ENCODE assay signal across 8 cellular contexts in genomic region chr15:98896802-98897732, GRCh38.
A peak's percentile ranks its signal among the peaks of the same experiment; 100 is the strongest.
DNase-seq lines count a peak whose midpoint lies in the region; ATAC-seq and TF ChIP-seq lines count a peak whose summit lies in the region.

No MANE protein-coding gene starts in this region.

- H3K4me3 ChIP-seq in GM23248 (peak overlapping the region; percentile 45), fibroblast of villous mesenchyme (ENCODE audit: low read depth, low read length) (peak overlapping the region; percentile 22)

- H3K4me3 Mint-ChIP-seq in naive thymus-derived CD8-positive, alpha-beta T cell = no peak overlapping the region

- peak overlapping the region; percentile 72 for H3K9ac ChIP-seq in GM23248

- no peak overlapping the region for H2AFZ ChIP-seq in GM23248

- H3K36me3 ChIP-seq in GM23248 (ENCODE audit: low read depth) = peaks cover 12% of the 10 kb centered on the region

- H3K36me3 Mint-ChIP-seq in naive thymus-derived CD8-positive, alpha-beta T cell = peaks cover 15 to 79% (median 28%) of the 10 kb centered on the region in 3 donors

- H4K20me1 ChIP-seq in GM23248 (ENCODE audit: insufficient read depth) = no peaks in the 10 kb centered on the region

- H3K27ac ChIP-seq in GM23248 = peak overlapping the region; percentile 93

- H3K4me1 ChIP-seq in GM23248 (ENCODE audit: insufficient read depth) = peaks cover 47% of the 10 kb centered on the region

- 4 to 5% methylated on average over 12 of the region's 12 CpGs for WGBS in GM23248 (ENCODE audit: low coverage in 1 of 2, low lambda C conversion rate in 2 of 2, missing lambda C conversion rate in 2 of 2), 2 experiments

- TF ChIP-seq CTCF in fibroblast of villous mesenchyme (IDR thresholded peaks at IDR 0.05; ENCODE audit: insufficient read depth, low read depth, low read length) = no peak

- H3K79me2 ChIP-seq in GM23248 (ENCODE audit: insufficient read depth) = peaks cover 83% of the 10 kb centered on the region

- POLR2A ChIA-PET in naive thymus-derived CD8-positive, alpha-beta T cell (lab: Charles Lee) = no interaction called here

- H3K27me3 ChIP-seq in GM23248 (replicated peaks; ENCODE audit: insufficient read depth) = no peaks in the 10 kb centered on the region

- in situ Hi-C loops in GM23248 (cut with MboI) = no loop called here

- peak; percentile 98 for DNase-seq in GM23248
- DNase-seq in SHP77 treated with DMSO at 0.1 percent for 48 hours (lab: John Stamatoyannopoulos, UW) = peak; percentile 92
- DNase-seq in fibroblast of villous mesenchyme (ENCODE audit: low read depth) = peak; percentile 100
- no peak for DNase-seq in sciatic nerve (ENCODE audit: low spot score)
- DNase-seq in NCI-H187 treated with DMSO at 0.1 percent for 48 hours (lab: John Stamatoyannopoulos, UW) = no peak
- no peak for DNase-seq in NCI-H1930 (lab: John Stamatoyannopoulos, UW)
- DNase-seq in naive thymus-derived CD8-positive, alpha-beta T cell = no peak
- no peak for DNase-seq in stimulated activated CD4-positive, alpha-beta T cell treated with anti-CD3 and anti-CD28 coated beads, Interleukin-12 subunit alpha, Interleukin-12 subunit beta, amount 100 ng/mL, for 4 hours

- H3K27me3 Mint-ChIP-seq in naive thymus-derived CD8-positive, alpha-beta T cell = no peaks in the 10 kb centered on the region

- H3K9me3 ChIP-seq in GM23248 (ENCODE audit: low read depth) = no peaks in the 10 kb centered on the region

- no peaks in the 10 kb centered on the region for H3K9me2 ChIP-seq in GM23248 (ENCODE audit: insufficient read depth)

- peak; percentile 78 for ATAC-seq in sciatic nerve
- ATAC-seq in naive thymus-derived CD8-positive, alpha-beta T cell = no peak

- H3K9me3 Mint-ChIP-seq in naive thymus-derived CD8-positive, alpha-beta T cell = no peaks in the 10 kb centered on the region

- H3F3A ChIP-seq in GM23248 (ENCODE audit: insufficient read depth) = peaks cover 56% of the 10 kb centered on the region

- peaks cover 0 to 6% (median 5%) of the 10 kb centered on the region in 4 donors for H3K4me1 Mint-ChIP-seq in naive thymus-derived CD8-positive, alpha-beta T cell

- H3K27ac Mint-ChIP-seq in naive thymus-derived CD8-positive, alpha-beta T cell = peak overlapping the region in 1 of 10 donors; percentile 11

- H3K4me2 ChIP-seq in GM23248 (ENCODE audit: unreplicated experiment) = peak overlapping the region; percentile 76

- intact Hi-C loops in sciatic nerve (cut with DNase I) = no loop called here

Comparison
In these comparisons a context has a peak if more than half of its experiments do, and no peak if none do; other contexts are left out.
1. DNase-seq: peak in GM23248 (single experiment), SHP77 treated with DMSO at 0.1 percent for 48 hours (single experiment) and fibroblast of villous mesenchyme (single experiment); none in sciatic nerve (single experiment), NCI-H187 treated with DMSO at 0.1 percent for 48 hours (single experiment), NCI-H1930 (0 of 2), naive thymus-derived CD8-positive, alpha-beta T cell (0 of 10) and stimulated activated CD4-positive, alpha-beta T cell treated with anti-CD3 and anti-CD28 coated beads, Interleukin-12 subunit alpha, Interleukin-12 subunit beta, amount 100 ng/mL, for 4 hours (single experiment).